17 cellular contexts compared by ENCODE assay signal in genomic region chr10:639751-640672, GRCh38.
"Had no signal": no experiment of that assay in that cellular context is flagged by ENCODE, and none has a peak within 500 bp of the region (broad histone marks: within the 10 kb centered on the region; RNA-seq: fewer than 3 reads in every experiment).

No MANE protein-coding gene starts in this region.

- H3K4me3 Mint-ChIP-seq: activated naive CD4-positive, alpha-beta T cell treated with anti-CD3 and anti-CD28 coated beads for 36 hours; activated naive CD8-positive, alpha-beta T cell treated with anti-CD3 and anti-CD28 coated beads, Interleukin-2, amount 50 U/mL, for 24 hours; activated T-helper 1 cell treated with anti-CD3 and anti-CD28 coated beads, Interleukin-12 subunit alpha, Interleukin-12 subunit beta, Interleukin-2, Interleukin-4 antibody, amounts not matched to agents 30 ng/mL and 10 ng/mL and 1 ng/mL, durations not matched to agents 14 hours and 24 hours and 36 hours; dendritic cell treated with granulocyte-macrophage colony-stimulating factor and Interleukin-4, amounts not matched to agents 40 ng/mL and 50 ng/mL, for 4 days; natural killer cell treated with Interleukin-12 subunit alpha and Interleukin-12 subunit beta and Interleukin-15 and Interleukin-18, amount 100 ng/mL, for 72 hours; T-helper 2 cell treated with Interferon-gamma antibody and Interleukin-4, amounts not matched to agents 5 μg/mL and 100 μg/mL, for 36 hours had no signal

- H3K27ac ChIP-seq: ascending aorta, breast epithelium, epithelial cell of prostate had no signal

- H3K4me1 ChIP-seq: ascending aorta had no signal

- H3K27ac Mint-ChIP-seq: activated naive CD4-positive, alpha-beta T cell treated with anti-CD3 and anti-CD28 coated beads for 36 hours; activated naive CD8-positive, alpha-beta T cell treated with anti-CD3 and anti-CD28 coated beads, Interleukin-2, amount 50 U/mL, for 24 hours; activated T-helper 1 cell treated with anti-CD3 and anti-CD28 coated beads, Interleukin-12 subunit alpha, Interleukin-12 subunit beta, Interleukin-2, Interleukin-4 antibody, amounts not matched to agents 30 ng/mL and 10 ng/mL and 1 ng/mL, durations not matched to agents 14 hours and 24 hours and 36 hours; dendritic cell treated with granulocyte-macrophage colony-stimulating factor and Interleukin-4, amounts not matched to agents 40 ng/mL and 50 ng/mL, for 4 days; natural killer cell treated with Interleukin-12 subunit alpha and Interleukin-12 subunit beta and Interleukin-15 and Interleukin-18, amount 100 ng/mL, for 72 hours; T-helper 2 cell treated with Interferon-gamma antibody and Interleukin-4, amounts not matched to agents 5 μg/mL and 100 μg/mL, for 36 hours had no signal

- H3K27me3 ChIP-seq: ascending aorta, breast epithelium had no signal

- H3K36me3 Mint-ChIP-seq: natural killer cell treated with Interleukin-12 subunit alpha and Interleukin-12 subunit beta and Interleukin-15 and Interleukin-18, amount 100 ng/mL, for 72 hours had no signal

- H3K4me1 Mint-ChIP-seq: activated naive CD8-positive, alpha-beta T cell treated with anti-CD3 and anti-CD28 coated beads, Interleukin-2, amount 50 U/mL, for 24 hours had no signal

- ATAC-seq: activated CD4-positive, CD25-positive, alpha-beta regulatory T cell treated with anti-CD3 and anti-CD28 coated beads, Interleukin-2, amount 50 U/mL, for 24 hours; activated naive CD8-positive, alpha-beta T cell treated with anti-CD3 and anti-CD28 coated beads, Interleukin-2, amount 50 U/mL, for 24 hours; heart left ventricle; natural killer cell treated with Interleukin-12 subunit alpha and Interleukin-12 subunit beta and Interleukin-15 and Interleukin-18, amount 100 ng/mL, for 72 hours; sciatic nerve had no signal

- H3K9me3 Mint-ChIP-seq: activated naive CD4-positive, alpha-beta T cell treated with anti-CD3 and anti-CD28 coated beads for 36 hours; activated naive CD8-positive, alpha-beta T cell treated with anti-CD3 and anti-CD28 coated beads, Interleukin-2, amount 50 U/mL, for 24 hours; activated T-helper 1 cell treated with anti-CD3 and anti-CD28 coated beads, Interleukin-12 subunit alpha, Interleukin-12 subunit beta, Interleukin-2, Interleukin-4 antibody, amounts not matched to agents 30 ng/mL and 10 ng/mL and 1 ng/mL, durations not matched to agents 14 hours and 24 hours and 36 hours; natural killer cell treated with Interleukin-12 subunit alpha and Interleukin-12 subunit beta and Interleukin-15 and Interleukin-18, amount 100 ng/mL, for 72 hours; T-helper 2 cell treated with Interferon-gamma antibody and Interleukin-4, amounts not matched to agents 5 μg/mL and 100 μg/mL, for 36 hours had no signal

- DNase-seq: activated naive CD4-positive, alpha-beta T cell treated with anti-CD3 and anti-CD28 coated beads for 36 hours; activated naive CD8-positive, alpha-beta T cell treated with anti-CD3 and anti-CD28 coated beads, Interleukin-2, amount 50 U/mL, for 24 hours; foreskin melanocyte; mammary epithelial cell; stimulated activated CD4-positive, alpha-beta T cell treated with anti-CD3 and anti-CD28 coated beads, Interleukin-1b, Interleukin-23, amount 100 ng/mL, for 48 hours; SW 1271; trophoblast cell had no signal

- H3K36me3 ChIP-seq: ascending aorta, breast epithelium, heart left ventricle had no signal

- H3K4me3 ChIP-seq: ascending aorta, breast epithelium, heart left ventricle had no signal
